Comparison of ENCODE assay signal across 10 cellular contexts in the genomic region with DNA sequence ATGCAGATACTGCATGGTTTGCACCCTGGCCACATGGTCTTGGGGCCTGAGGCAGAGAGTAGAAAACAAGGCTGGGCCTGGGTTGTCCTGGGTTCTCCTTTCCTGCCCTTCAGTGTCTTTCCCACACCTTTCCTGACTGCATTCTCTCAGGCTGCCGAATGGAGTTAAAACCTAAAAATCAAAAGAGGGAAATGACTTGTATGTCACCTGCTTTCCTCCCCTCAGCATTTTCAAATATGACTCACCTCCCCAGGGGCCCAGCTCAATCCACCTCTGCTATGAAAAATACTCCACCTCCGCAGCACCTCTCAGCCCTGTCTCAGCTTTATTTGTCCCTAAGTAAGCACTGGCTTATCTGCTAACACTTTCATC.
A peak's percentile ranks its signal among the peaks of the same experiment; 100 is the strongest.
DNase-seq lines count a peak whose midpoint lies in the region; ATAC-seq and TF ChIP-seq lines count a peak whose summit lies in the region.
"Had no signal": no experiment of that assay in that cellular context is flagged by ENCODE, and none has a peak within 500 bp of the region (broad histone marks: within the 10 kb centered on the region; RNA-seq: fewer than 3 reads in every experiment).

No MANE protein-coding gene starts in this region.

- DNase-seq in kidney tubule cell (ENCODE audit: low spot score) (peak; percentile 15), ascending aorta (ENCODE audit: low spot score in 2 of 2) (no peak), endothelial cell (ENCODE audit: low spot score) (no peak)
- DNase-seq in natural killer cell treated with Interleukin-12 subunit alpha and Interleukin-12 subunit beta and Interleukin-15 and Interleukin-18, amount 100 ng/mL, for 72 hours (ENCODE audit: low spot score): no peak
- DNase-seq: SK-N-SH had no signal

- no peaks in the 10 kb centered on the region for H3K27me3 ChIP-seq in ascending aorta

- H3K27ac Mint-ChIP-seq in natural killer cell treated with Interleukin-12 subunit alpha and Interleukin-12 subunit beta and Interleukin-15 and Interleukin-18, amount 100 ng/mL, for 72 hours: no peak overlapping the region
- no peak overlapping the region for H3K27ac Mint-ChIP-seq in endothelial cell (ENCODE audit: unreplicated experiment)
- H3K27ac Mint-ChIP-seq: progenitor cell of endocrine pancreas had no signal

- H3K27me3 Mint-ChIP-seq in natural killer cell treated with Interleukin-12 subunit alpha and Interleukin-12 subunit beta and Interleukin-15 and Interleukin-18, amount 100 ng/mL, for 72 hours: peaks cover 22 to 47% of the 10 kb centered on the region in 2 donors
- H3K27me3 Mint-ChIP-seq in endothelial cell (ENCODE audit: unreplicated experiment): no peaks in the 10 kb centered on the region

- H3K9me3 Mint-ChIP-seq in natural killer cell treated with Interleukin-12 subunit alpha and Interleukin-12 subunit beta and Interleukin-15 and Interleukin-18, amount 100 ng/mL, for 72 hours: no peaks in the 10 kb centered on the region
- H3K9me3 Mint-ChIP-seq in endothelial cell (ENCODE audit: unreplicated experiment): no peaks in the 10 kb centered on the region

- TF ChIP-seq CTCF in ascending aorta (IDR thresholded peaks at IDR 0.05) (no peak), endothelial cell (IDR thresholded peaks at IDR 0.05; ENCODE audit: unreplicated experiment) (no peak)

- no peak overlapping the region for H3K4me3 Mint-ChIP-seq in natural killer cell treated with Interleukin-12 subunit alpha and Interleukin-12 subunit beta and Interleukin-15 and Interleukin-18, amount 100 ng/mL, for 72 hours
- no peak overlapping the region for H3K4me3 Mint-ChIP-seq in endothelial cell (ENCODE audit: unreplicated experiment)

- no peaks in the 10 kb centered on the region for H3K36me3 ChIP-seq in ascending aorta

- no peaks in the 10 kb centered on the region for H3K9me3 ChIP-seq in ascending aorta
- H3K9me3 ChIP-seq: SK-N-SH had no signal

- no peak overlapping the region for H3K4me3 ChIP-seq in ascending aorta
- H3K4me3 ChIP-seq: K562 had no signal

- intact Hi-C loops in ascending aorta (cut with DNase I): no loop called here

- peak; percentile 87 for ATAC-seq in GM19025 (IDR thresholded peaks at IDR 0.05; ENCODE audit: low read depth, unreplicated experiment)
- peak; percentile 76 for ATAC-seq in GM21825 (IDR thresholded peaks at IDR 0.05; ENCODE audit: unreplicated experiment)
- ATAC-seq in HG03469 (IDR thresholded peaks at IDR 0.05; ENCODE audit: unreplicated experiment): peak; percentile 80
- ATAC-seq in natural killer cell treated with Interleukin-12 subunit alpha and Interleukin-12 subunit beta and Interleukin-15 and Interleukin-18, amount 100 ng/mL, for 72 hours: no peak
- ATAC-seq: K562 had no signal

- no peaks in the 10 kb centered on the region for H3K36me3 Mint-ChIP-seq in natural killer cell treated with Interleukin-12 subunit alpha and Interleukin-12 subunit beta and Interleukin-15 and Interleukin-18, amount 100 ng/mL, for 72 hours
- no peaks in the 10 kb centered on the region for H3K36me3 Mint-ChIP-seq in endothelial cell (ENCODE audit: low read depth, unreplicated experiment)

- H3K27ac ChIP-seq in ascending aorta: no peak overlapping the region

- no peaks in the 10 kb centered on the region for H3K4me1 Mint-ChIP-seq in natural killer cell treated with Interleukin-12 subunit alpha and Interleukin-12 subunit beta and Interleukin-15 and Interleukin-18, amount 100 ng/mL, for 72 hours (ENCODE audit: low read depth in 2 of 2)
- H3K4me1 Mint-ChIP-seq in endothelial cell (ENCODE audit: unreplicated experiment): peaks cover 10% of the 10 kb centered on the region

- H3K4me1 ChIP-seq in ascending aorta: no peaks in the 10 kb centered on the region

Comparison
In these comparisons a context has a peak if more than half of its experiments do, and no peak if none do; other contexts are left out.
1. ATAC-seq: peak in GM19025 (single experiment), GM21825 (single experiment) and HG03469 (single experiment); none in natural killer cell treated with Interleukin-12 subunit alpha and Interleukin-12 subunit beta and Interleukin-15 and Interleukin-18, amount 100 ng/mL, for 72 hours (0 of 2).